15 cellular contexts compared by ENCODE assay signal in genomic region chr10:44397476-44398225, GRCh38. TPM values are rescaled to one million over a fixed set of nuclear protein-coding genes. Genes with fewer than 3 reads are reported as not detected.
A peak's percentile ranks its signal among the peaks of the same experiment; 100 is the strongest.
DNase-seq lines count a peak whose midpoint lies in the region; ATAC-seq and TF ChIP-seq lines count a peak whose summit lies in the region.
"Had no signal": no experiment of that assay in that cellular context is flagged by ENCODE, and none has a peak within 500 bp of the region (broad histone marks: within the 10 kb centered on the region; RNA-seq: fewer than 3 reads in every experiment).

No MANE protein-coding gene starts in this region.

- no peak overlapping the region for H3K4me3 ChIP-seq in adipocyte (ENCODE audit: low read length)
- no peak overlapping the region for H3K4me3 ChIP-seq in neuronal stem cell (ENCODE audit: low read length in 2 of 2)
- H3K4me3 ChIP-seq in mucosa of descending colon, result no peak overlapping the region

- H3K27ac ChIP-seq in neuronal stem cell (replicated peaks; ENCODE audit: low read length), result no peak overlapping the region

- H2BK15ac ChIP-seq in neuronal stem cell (ENCODE audit: low read length), result no peak overlapping the region

- no peaks in the 10 kb centered on the region for H3K9me3 ChIP-seq in adipocyte (ENCODE audit: control insufficient read depth, low read length)
- no peaks in the 10 kb centered on the region for H3K9me3 ChIP-seq in neuronal stem cell (replicated peaks in 1 of 2; ENCODE audit: control insufficient read depth in 2 of 2, insufficient read depth in 1 of 2, low read depth in 1 of 2, low read length in 2 of 2)
- H3K9me3 ChIP-seq in mucosa of descending colon, result no peaks in the 10 kb centered on the region

- no peak for TF ChIP-seq CTCF in mucosa of descending colon (IDR thresholded peaks at IDR 0.05)

- no CpG with 5 or more reads among the region's 6 CpGs for WGBS in neuronal stem cell (ENCODE audit: extremely low coverage in 2 of 2, insufficient read length in 2 of 2, insufficient replicate concordance in 1 of 2), 2 donors

- no peaks in the 10 kb centered on the region for H3K36me3 ChIP-seq in adipocyte (ENCODE audit: control insufficient read depth, insufficient read depth, low read length, severe bottlenecking)
- H3K36me3 ChIP-seq in neuronal stem cell (replicated peaks in 1 of 2; ENCODE audit: control insufficient read depth in 2 of 2, insufficient read depth in 2 of 2, low read length in 2 of 2), result no peaks in the 10 kb centered on the region
- no peaks in the 10 kb centered on the region for H3K36me3 ChIP-seq in mucosa of descending colon (ENCODE audit: low read depth)

- H4K91ac ChIP-seq in neuronal stem cell (ENCODE audit: low read depth, low read length, poor library complexity), result no peak overlapping the region

- H2AFZ ChIP-seq in neuronal stem cell (ENCODE audit: low read length), result no peak overlapping the region

- no peak overlapping the region for H2BK12ac ChIP-seq in neuronal stem cell (ENCODE audit: low read length)

- H2AK5ac ChIP-seq in neuronal stem cell (ENCODE audit: low read depth, low read length), result no peak overlapping the region

- H3K79me1 ChIP-seq in neuronal stem cell (ENCODE audit: low read depth, low read length), result no peaks in the 10 kb centered on the region

- intact Hi-C loops in mucosa of descending colon (cut with DNase I, micrococcal nuclease), result loop anchor here in 1 of 2 donors (10.0 kb wide), 1 partner anchor 457 kb away; no protein-coding TSS in a partner anchor

- peak overlapping the region; percentile 67 for H3K18ac ChIP-seq in neuronal stem cell (ENCODE audit: low read length)

- H4K8ac ChIP-seq in neuronal stem cell (ENCODE audit: low read depth, low read length), result no peak overlapping the region

- DNase-seq in Daoy (ENCODE audit: low read depth) (peak; percentile 14), GM03348 (ENCODE audit: low spot score) (peak; percentile 27), adipocyte (ENCODE audit: low read depth) (peak; percentile 29), neuronal stem cell (ENCODE audit: low spot score) (no peak), HPDE6-E6E7 (ENCODE audit: extremely low spot score) (no peak), mucosa of descending colon (no peak), Ammon's horn (ENCODE audit: low spot score) (no peak), DMS153 (lab: John Stamatoyannopoulos, UW) (no peak)
- DNase-seq: NCI-H1048, NCI-H2107, NCI-H226, NCI-H69 had no signal

- no peak overlapping the region for H3K4me2 ChIP-seq in neuronal stem cell (ENCODE audit: insufficient read depth, low read length, poor library complexity, severe bottlenecking)

- H3K9ac ChIP-seq in adipocyte (ENCODE audit: low read length) (no peak overlapping the region), neuronal stem cell (ENCODE audit: low read depth, low read length, poor library complexity) (no peak overlapping the region)

- H3K27me3 ChIP-seq in adipocyte (replicated peaks; ENCODE audit: control insufficient read depth, insufficient read depth, low read length), result peaks cover 23% of the 10 kb centered on the region
- H3K27me3 ChIP-seq in neuronal stem cell (ENCODE audit: control insufficient read depth in 3 of 3, insufficient read depth in 3 of 3, low read depth in 1 of 3, low read length in 3 of 3), result no peaks in the 10 kb centered on the region

- H3K4me1 ChIP-seq in adipocyte (ENCODE audit: control insufficient read depth, insufficient read depth, low read length) (peaks cover 6% of the 10 kb centered on the region), neuronal stem cell (ENCODE audit: control insufficient read depth in 2 of 2, insufficient read depth in 1 of 2, low read depth in 1 of 2, low read length in 2 of 2) (peaks cover 0 to 20% of the 10 kb centered on the region in 2 donors), mucosa of descending colon (ENCODE audit: low read depth) (peaks cover 8% of the 10 kb centered on the region)

- H3K14ac ChIP-seq in neuronal stem cell (ENCODE audit: low read length), result no peak overlapping the region

- no peak overlapping the region for H2BK5ac ChIP-seq in neuronal stem cell (ENCODE audit: low read length)

- H3K4ac ChIP-seq in neuronal stem cell (ENCODE audit: low read length), result no peak overlapping the region

- no peak overlapping the region for H2BK120ac ChIP-seq in neuronal stem cell (ENCODE audit: low read depth, low read length)

- ATAC-seq in mucosa of descending colon, result no peak
- ATAC-seq: CD8-positive, alpha-beta T cell; Right ventricle myocardium inferior; SK-N-SH treated with all-trans-retinoic acid at 6 μM for 48 hours had no signal

- peak overlapping the region; percentile 10 for H3K23ac ChIP-seq in neuronal stem cell (ENCODE audit: low read depth, low read length, poor library complexity)

RNA-seq across cellular contexts. Expression of gene CXCL12, which starts 12.8 kb away (rescaled TPM):
- 2.1 and 2.2 TPM in 2 replicates for total RNA-seq in Daoy (2014; rRNA removed; shearing (Covaris generic))
- polyA plus RNA-seq in neuronal stem cell (2013, experiment 1 of 2), result 0.54 TPM
- polyA plus RNA-seq in neuronal stem cell (2013, experiment 2 of 2), result 0.64 TPM
- 10 to 100 TPM; 17.1 to 97.8 (median 51.3) TPM for total RNA-seq in mucosa of descending colon
- total RNA-seq: CD8-positive, alpha-beta T cell had no signal

Comparison
In these comparisons a context has a peak if more than half of its experiments do, and no peak if none do; other contexts are left out.
1. DNase-seq: peak in Daoy (single experiment), GM03348 (single experiment) and adipocyte (single experiment); none in neuronal stem cell (single experiment), HPDE6-E6E7 (single experiment), mucosa of descending colon (0 of 3), Ammon's horn (single experiment) and DMS153 (single experiment).